13 cellular contexts compared by ENCODE assay signal in genomic region chr6:28315628-28316027, GRCh38. TPM values are rescaled to one million over a fixed set of nuclear protein-coding genes. Genes with fewer than 3 reads are reported as not detected.
"Had no signal": no experiment of that assay in that cellular context is flagged by ENCODE, and none has a peak within 500 bp of the region (broad histone marks: within the 10 kb centered on the region; RNA-seq: fewer than 3 reads in every experiment).

No MANE protein-coding gene starts in this region.

- H3K9me3 ChIP-seq: left lung, thoracic aorta had no signal

- H3K36me3 ChIP-seq: left lung had no signal

- H3K27ac ChIP-seq: left lung, thoracic aorta, VCaP had no signal

- ATAC-seq: activated naive CD4-positive, alpha-beta T cell treated with anti-CD3 and anti-CD28 coated beads, Interleukin-2, amount 50 U/mL, for 72 hours; activated T-cell treated with anti-CD3 and anti-CD28 coated beads, Interleukin-2, amount 50 U/mL, for 4 hours; esophagus mucosa; left lung; stimulated activated naive CD8-positive, alpha-beta T cell treated with anti-CD3 and anti-CD28 coated beads, Interleukin-15, Interleukin-2, amounts not matched to agents 100 U/mL and 50 U/mL, for 24 hours had no signal

- H3K4me1 ChIP-seq: left lung had no signal

- DNase-seq: activated CD4-positive, alpha-beta memory T cell treated with anti-CD3 and anti-CD28 coated beads for 36 hours; activated effector memory CD4-positive, alpha-beta T cell treated with anti-CD3 and anti-CD28 coated beads, Interleukin-2, amount 50 U/mL, for 16 hours; activated T-cell treated with anti-CD3 and anti-CD28 coated beads, Interleukin-2, amount 50 U/mL, for 4 hours; endodermal cell; left lung; stimulated activated CD4-positive, alpha-beta T cell treated with anti-CD3 and anti-CD28 coated beads, Interleukin-4, amount 100 ng/mL, for 1 hour; stimulated activated CD8-positive, alpha-beta memory T cell treated with anti-CD3 and anti-CD28 coated beads, Interleukin-4, amount 100 ng/mL, for 48 hours; stimulated activated naive CD8-positive, alpha-beta T cell treated with anti-CD3 and anti-CD28 coated beads, Interleukin-15, Interleukin-2, amounts not matched to agents 100 U/mL and 50 U/mL, for 24 hours had no signal

- H3K4me3 ChIP-seq: left lung, thoracic aorta had no signal

- H3K27me3 ChIP-seq: left lung had no signal

RNA-seq across cellular contexts. Expression of gene NKAPL, which starts 56.5 kb away (rescaled TPM):
- total RNA-seq: activated CD4-positive, alpha-beta memory T cell treated with anti-CD3 and anti-CD28 coated beads for 36 hours; activated naive CD4-positive, alpha-beta T cell treated with anti-CD3 and anti-CD28 coated beads, Interleukin-2, amount 50 U/mL, for 72 hours; T-helper 2 cell treated with Interferon-gamma antibody and Interleukin-4, amounts not matched to agents 100 ng/mL and 5 ng/mL, for 36 hours had no signal
